In genomic region chr5:173178369-173178910, GRCh38 we compare ENCODE assay signal across 22 cellular contexts. TPM values are rescaled to one million over a fixed set of nuclear protein-coding genes. Genes with fewer than 3 reads are reported as not detected.
DNase-seq lines count a peak whose midpoint lies in the region; ATAC-seq and TF ChIP-seq lines count a peak whose summit lies in the region.
"Had no signal": no experiment of that assay in that cellular context is flagged by ENCODE, and none has a peak within 500 bp of the region (broad histone marks: within the 10 kb centered on the region; RNA-seq: fewer than 3 reads in every experiment).

No MANE protein-coding gene starts in this region.

- H4K20me1 ChIP-seq in MM.1S (ENCODE audit: insufficient read depth, low read length) (no peaks in the 10 kb centered on the region), neural progenitor cell (ENCODE audit: low read depth) (no peaks in the 10 kb centered on the region)

- H3K4me2 ChIP-seq in MM.1S (ENCODE audit: low read depth, low read length) (peak overlapping the region; percentile 44), neural progenitor cell (no peak overlapping the region)

- H3K4me3 Mint-ChIP-seq in activated CD4-positive, alpha-beta memory T cell treated with anti-CD3 and anti-CD28 coated beads for 36 hours, result peak overlapping the region; percentile 14
- no peak overlapping the region for H3K4me3 Mint-ChIP-seq in activated CD4-positive, alpha-beta memory T cell treated with anti-CD3 and anti-CD28 coated beads, Interleukin-2, amount 10 ng/mL, durations not matched to agents 7 days and 5 days
- H3K4me3 Mint-ChIP-seq in neural progenitor cell, result no peak overlapping the region
- H3K4me3 Mint-ChIP-seq: T-cell had no signal

- H3K27me3 ChIP-seq in MM.1S (replicated peaks; ENCODE audit: insufficient read depth, low read length) (no peaks in the 10 kb centered on the region), neural progenitor cell (no peaks in the 10 kb centered on the region)
- H3K27me3 ChIP-seq: body of pancreas, heart left ventricle had no signal

- H3K9me3 ChIP-seq in MM.1S (replicated peaks; ENCODE audit: insufficient read depth, low read length) (no peaks in the 10 kb centered on the region), neural progenitor cell (ENCODE audit: low read depth) (no peaks in the 10 kb centered on the region)
- H3K9me3 ChIP-seq: body of pancreas had no signal

- H2AFZ ChIP-seq in MM.1S (ENCODE audit: low read length) (peak overlapping the region; percentile 35; the same call in 1 of the 2 replicates), neural progenitor cell (replicated peaks) (no peak overlapping the region)

- peak; percentile 65 for DNase-seq in activated CD4-positive, alpha-beta memory T cell treated with anti-CD3 and anti-CD28 coated beads for 36 hours
- DNase-seq in activated CD4-positive, alpha-beta memory T cell treated with anti-CD3 and anti-CD28 coated beads, Interleukin-2, amount 10 ng/mL, durations not matched to agents 7 days and 5 days, result no peak
- DNase-seq in MM.1S (peak; percentile 63), NCI-H748 treated with DMSO at 0.1 percent for 48 hours (lab: John Stamatoyannopoulos, UW) (peak; percentile 58), neural progenitor cell (ENCODE audit: low spot score) (no peak), iPS-NIHi7 (ENCODE audit: extremely low spot score) (no peak)
- DNase-seq: activated CD8-positive, alpha-beta memory T cell treated with anti-CD3 and anti-CD28 coated beads, Interleukin-2, amount 50 U/mL, for 48 hours; activated gamma-delta T cell; body of pancreas; heart left ventricle; KBM-7; NCI-H1436 treated with DMSO at 0.1 percent for 48 hours; SIG-M5; T-cell had no signal

- H3K9ac ChIP-seq in MM.1S (ENCODE audit: low read length) (no peak overlapping the region), neural progenitor cell (no peak overlapping the region)

- H3K27ac ChIP-seq in MM.1S (ENCODE audit: low read length) (no peak overlapping the region), neural progenitor cell (no peak overlapping the region)
- H3K27ac ChIP-seq: body of pancreas, C4-2B, heart left ventricle had no signal

- H3K79me2 ChIP-seq in MM.1S (ENCODE audit: low read length) (no peaks in the 10 kb centered on the region), neural progenitor cell (ENCODE audit: low read depth) (no peaks in the 10 kb centered on the region)

- H3K9me3 Mint-ChIP-seq in activated CD4-positive, alpha-beta memory T cell treated with anti-CD3 and anti-CD28 coated beads for 36 hours, result peaks cover 8% of the 10 kb centered on the region
- H3K9me3 Mint-ChIP-seq in activated CD4-positive, alpha-beta memory T cell treated with anti-CD3 and anti-CD28 coated beads, Interleukin-2, amount 10 ng/mL, durations not matched to agents 7 days and 5 days, result peaks cover 5% of the 10 kb centered on the region
- no peaks in the 10 kb centered on the region for H3K9me3 Mint-ChIP-seq in neural progenitor cell

- no peaks in the 10 kb centered on the region for H3F3A ChIP-seq in MM.1S (ENCODE audit: insufficient read depth, low read length)
- no peaks in the 10 kb centered on the region for H3F3A ChIP-seq in neural progenitor cell (ENCODE audit: low read depth)

- no peak for ATAC-seq in HG02852 (IDR thresholded peaks at IDR 0.05; ENCODE audit: unreplicated experiment)
- ATAC-seq: body of pancreas, heart left ventricle, Panc1, T-cell had no signal

- H3K4me1 ChIP-seq in MM.1S (ENCODE audit: low read length) (peaks cover 3% of the 10 kb centered on the region; the same call in 1 of the 2 replicates), neural progenitor cell (peaks cover 7% of the 10 kb centered on the region)
- H3K4me1 ChIP-seq: body of pancreas, heart left ventricle had no signal

- H3K36me3 Mint-ChIP-seq in activated CD4-positive, alpha-beta memory T cell treated with anti-CD3 and anti-CD28 coated beads for 36 hours, result peaks cover 3% of the 10 kb centered on the region
- H3K36me3 Mint-ChIP-seq in activated CD4-positive, alpha-beta memory T cell treated with anti-CD3 and anti-CD28 coated beads, Interleukin-2, amount 10 ng/mL, durations not matched to agents 7 days and 5 days (ENCODE audit: low read depth), result no peaks in the 10 kb centered on the region
- no peaks in the 10 kb centered on the region for H3K36me3 Mint-ChIP-seq in neural progenitor cell
- H3K36me3 Mint-ChIP-seq: T-cell had no signal

- H3K36me3 ChIP-seq in MM.1S (replicated peaks; ENCODE audit: insufficient read depth, low read length) (no peaks in the 10 kb centered on the region), neural progenitor cell (no peaks in the 10 kb centered on the region)
- H3K36me3 ChIP-seq: heart left ventricle had no signal

- no peak for TF ChIP-seq CTCF in MM.1S (IDR thresholded peaks at IDR 0.05; ENCODE audit: low read length)
- TF ChIP-seq CTCF in neural progenitor cell (IDR thresholded peaks at IDR 0.05), result no peak

- H3K27ac Mint-ChIP-seq in activated CD4-positive, alpha-beta memory T cell treated with anti-CD3 and anti-CD28 coated beads for 36 hours, result no peak overlapping the region
- H3K27ac Mint-ChIP-seq in activated CD4-positive, alpha-beta memory T cell treated with anti-CD3 and anti-CD28 coated beads, Interleukin-2, amount 10 ng/mL, durations not matched to agents 7 days and 5 days, result no peak overlapping the region
- peak overlapping the region; percentile 73 for H3K27ac Mint-ChIP-seq in neural progenitor cell
- H3K27ac Mint-ChIP-seq: progenitor cell of endocrine pancreas, T-cell had no signal

- POLR2A ChIA-PET in activated CD4-positive, alpha-beta memory T cell treated with anti-CD3 and anti-CD28 coated beads for 36 hours (lab: Charles Lee), result no interaction called here
- POLR2A ChIA-PET in activated CD4-positive, alpha-beta memory T cell treated with anti-CD3 and anti-CD28 coated beads, Interleukin-2, amount 10 ng/mL, durations not matched to agents 7 days and 5 days (lab: Charles Lee), result no interaction called here

- CTCF ChIA-PET in activated CD4-positive, alpha-beta memory T cell treated with anti-CD3 and anti-CD28 coated beads for 36 hours (lab: Charles Lee), result no interaction called here
- CTCF ChIA-PET in activated CD4-positive, alpha-beta memory T cell treated with anti-CD3 and anti-CD28 coated beads, Interleukin-2, amount 10 ng/mL, durations not matched to agents 7 days and 5 days (lab: Charles Lee), result interaction anchor here (0.9 kb wide), 1 partner anchor 34 kb away, joined by 3 read pairs; the partner anchor contains the start of gene BNIP1

- H3K4me3 ChIP-seq in MM.1S (ENCODE audit: low read length) (peak overlapping the region; percentile 16; the same call in 1 of the 2 replicates), neural progenitor cell (no peak overlapping the region)
- H3K4me3 ChIP-seq: body of pancreas, heart left ventricle had no signal

- intact Hi-C loops in activated CD4-positive, alpha-beta memory T cell treated with anti-CD3 and anti-CD28 coated beads for 36 hours (cut with micrococcal nuclease), result no loop called here

- H3K27me3 Mint-ChIP-seq in activated CD4-positive, alpha-beta memory T cell treated with anti-CD3 and anti-CD28 coated beads for 36 hours, result peaks cover 3% of the 10 kb centered on the region
- H3K27me3 Mint-ChIP-seq in activated CD4-positive, alpha-beta memory T cell treated with anti-CD3 and anti-CD28 coated beads, Interleukin-2, amount 10 ng/mL, durations not matched to agents 7 days and 5 days, result no peaks in the 10 kb centered on the region
- H3K27me3 Mint-ChIP-seq in neural progenitor cell (ENCODE audit: insufficient read depth, low read depth), result peaks cover 9% of the 10 kb centered on the region

- no peaks in the 10 kb centered on the region for H3K9me2 ChIP-seq in MM.1S (replicated peaks; ENCODE audit: insufficient read depth, low read length)

- H3K4me1 Mint-ChIP-seq in activated CD4-positive, alpha-beta memory T cell treated with anti-CD3 and anti-CD28 coated beads for 36 hours (ENCODE audit: low read depth), result peaks cover 15% of the 10 kb centered on the region
- H3K4me1 Mint-ChIP-seq in activated CD4-positive, alpha-beta memory T cell treated with anti-CD3 and anti-CD28 coated beads, Interleukin-2, amount 10 ng/mL, durations not matched to agents 7 days and 5 days, result peaks cover 2% of the 10 kb centered on the region
- H3K4me1 Mint-ChIP-seq in neural progenitor cell, result peaks cover 7% of the 10 kb centered on the region

RNA-seq across cellular contexts. Expression of gene BNIP1, which starts 34.1 kb away (rescaled TPM):
- total RNA-seq in activated CD4-positive, alpha-beta memory T cell treated with anti-CD3 and anti-CD28 coated beads for 36 hours, result 10 to 100 TPM; 19.3 to 20.9 TPM
- total RNA-seq in activated CD4-positive, alpha-beta memory T cell treated with anti-CD3 and anti-CD28 coated beads, Interleukin-2, amount 10 ng/mL, durations not matched to agents 7 days and 5 days, result 10 to 100 TPM; 13.2 to 13.3 TPM
- 10.6 and 15.0 TPM in 2 replicates for total RNA-seq in neural progenitor cell (ENCODE audit: low replicate concordance)

RNA-seq across cellular contexts. Expression of gene NKX2-5, which starts 56.6 kb away (rescaled TPM):
- total RNA-seq in activated CD4-positive, alpha-beta memory T cell treated with anti-CD3 and anti-CD28 coated beads for 36 hours, result not detected
- total RNA-seq in activated CD4-positive, alpha-beta memory T cell treated with anti-CD3 and anti-CD28 coated beads, Interleukin-2, amount 10 ng/mL, durations not matched to agents 7 days and 5 days, result not detected
- total RNA-seq in neural progenitor cell (ENCODE audit: low replicate concordance), result not detected in 2 replicates
- total RNA-seq: body of pancreas, cerebellum, epithelial cell of proximal tubule, H1, T-cell, temporal lobe had no signal

Comparison
In these comparisons a context has a peak if more than half of its experiments do, and no peak if none do; other contexts are left out.
1. DNase-seq: peak in activated CD4-positive, alpha-beta memory T cell treated with anti-CD3 and anti-CD28 coated beads for 36 hours (single experiment), MM.1S (single experiment) and NCI-H748 treated with DMSO at 0.1 percent for 48 hours (single experiment); none in activated CD4-positive, alpha-beta memory T cell treated with anti-CD3 and anti-CD28 coated beads, Interleukin-2, amount 10 ng/mL, durations not matched to agents 7 days and 5 days (single experiment), neural progenitor cell (single experiment) and iPS-NIHi7 (single experiment).